In genomic region chr1:183544598-183545297, GRCh38 we compare ENCODE assay signal across 16 cellular contexts. TPM values are rescaled to one million over a fixed set of nuclear protein-coding genes. Genes with fewer than 3 reads are reported as not detected.
A peak's percentile ranks its signal among the peaks of the same experiment; 100 is the strongest.
DNase-seq lines count a peak whose midpoint lies in the region; ATAC-seq and TF ChIP-seq lines count a peak whose summit lies in the region.
"Had no signal": no experiment of that assay in that cellular context is flagged by ENCODE, and none has a peak within 500 bp of the region (broad histone marks: within the 10 kb centered on the region; RNA-seq: fewer than 3 reads in every experiment).

No MANE protein-coding gene starts in this region.

- no peaks in the 10 kb centered on the region for H3K36me3 Mint-ChIP-seq in glutamatergic neuron (ENCODE audit: unreplicated experiment)
- H3K36me3 Mint-ChIP-seq in stimulated activated memory B cell treated with anti-CD40 and anti-IgM and Interleukin-4, amounts not matched to agents 10 μg/mL and 1 μg/mL and 100 μg/mL, for 72 hours: peaks cover 59% of the 10 kb centered on the region

- no peak overlapping the region for H3K4me3 ChIP-seq in MG63
- H3K4me3 ChIP-seq: breast epithelium, heart right ventricle, PC-9, vagina had no signal

- H3K9me3 Mint-ChIP-seq in glutamatergic neuron (ENCODE audit: unreplicated experiment): peaks cover 1% of the 10 kb centered on the region
- no peaks in the 10 kb centered on the region for H3K9me3 Mint-ChIP-seq in stimulated activated memory B cell treated with anti-CD40 and anti-IgM and Interleukin-4, amounts not matched to agents 10 μg/mL and 1 μg/mL and 100 μg/mL, for 72 hours
- H3K9me3 Mint-ChIP-seq: T-cell had no signal

- H3K27me3 ChIP-seq in MG63: no peaks in the 10 kb centered on the region
- H3K27me3 ChIP-seq: breast epithelium, heart right ventricle, vagina had no signal

- peaks cover 70% of the 10 kb centered on the region for H3K36me3 ChIP-seq in MG63
- H3K36me3 ChIP-seq: breast epithelium had no signal

- intact Hi-C loops in Right ventricle myocardium superior (cut with DNase I) (loop anchor here (5.0 kb wide), 1 partner anchor 72 kb away; the partner anchor contains the start of gene SMG7), Right ventricle myocardium inferior (cut with DNase I) (loop anchor here (5.0 to 10.0 kb wide), 2 partner anchors 37 to 260 kb away; no protein-coding TSS in a partner anchor)

- no peak for TF ChIP-seq CTCF in glutamatergic neuron (IDR thresholded peaks at IDR 0.05; ENCODE audit: partially characterized antibody, unreplicated experiment)

- ATAC-seq in Right ventricle myocardium superior (ENCODE audit: poor library complexity) (peak; percentile 54), Right ventricle myocardium inferior (no peak), esophagus mucosa (no peak)
- ATAC-seq in stimulated activated memory B cell treated with anti-CD40 and anti-IgM and Interleukin-4, amounts not matched to agents 10 μg/mL and 1 μg/mL and 100 μg/mL, for 72 hours: no peak
- ATAC-seq: T-cell had no signal

- DNase-seq in Right ventricle myocardium superior: no peak
- no peak for DNase-seq in Right ventricle myocardium inferior (ENCODE audit: missing footprints)
- peak; percentile 98 for DNase-seq in NCI-H2171 treated with DMSO at 0.1 percent for 48 hours (lab: John Stamatoyannopoulos, UW)
- no peak for DNase-seq in glutamatergic neuron
- no peak for DNase-seq in SW480 (ENCODE audit: low spot score)
- no peak for DNase-seq in MG63
- DNase-seq: activated gamma-delta T cell; DMS79 treated with DMSO at 0.1 percent for 48 hours; PC-9; stimulated activated CD4-positive, alpha-beta T cell treated with anti-CD3 and anti-CD28 coated beads, Interleukin-15, amount 100 ng/mL, for 24 hours; T-cell had no signal

- H3K27me3 Mint-ChIP-seq in glutamatergic neuron (ENCODE audit: unreplicated experiment): peaks cover 3% of the 10 kb centered on the region
- H3K27me3 Mint-ChIP-seq in stimulated activated memory B cell treated with anti-CD40 and anti-IgM and Interleukin-4, amounts not matched to agents 10 μg/mL and 1 μg/mL and 100 μg/mL, for 72 hours: no peaks in the 10 kb centered on the region
- H3K27me3 Mint-ChIP-seq: T-cell had no signal

- peaks cover 31% of the 10 kb centered on the region for H3K4me1 Mint-ChIP-seq in glutamatergic neuron (ENCODE audit: low read depth, unreplicated experiment)
- H3K4me1 Mint-ChIP-seq in stimulated activated memory B cell treated with anti-CD40 and anti-IgM and Interleukin-4, amounts not matched to agents 10 μg/mL and 1 μg/mL and 100 μg/mL, for 72 hours: peaks cover 34% of the 10 kb centered on the region

- no peaks in the 10 kb centered on the region for H3K9me3 ChIP-seq in MG63
- H3K9me3 ChIP-seq: breast epithelium, heart right ventricle, vagina had no signal

- H3K27ac Mint-ChIP-seq in glutamatergic neuron (ENCODE audit: unreplicated experiment): peak overlapping the region; percentile 55
- H3K27ac Mint-ChIP-seq in stimulated activated memory B cell treated with anti-CD40 and anti-IgM and Interleukin-4, amounts not matched to agents 10 μg/mL and 1 μg/mL and 100 μg/mL, for 72 hours: peak overlapping the region; percentile 3

- peak overlapping the region; percentile 72 for H3K4me3 Mint-ChIP-seq in glutamatergic neuron (ENCODE audit: unreplicated experiment)
- H3K4me3 Mint-ChIP-seq in stimulated activated memory B cell treated with anti-CD40 and anti-IgM and Interleukin-4, amounts not matched to agents 10 μg/mL and 1 μg/mL and 100 μg/mL, for 72 hours: no peak overlapping the region
- H3K4me3 Mint-ChIP-seq: T-cell had no signal

RNA-seq across cellular contexts. Expression of gene NCF2, which starts 45.5 kb away (rescaled TPM):
- total RNA-seq in Right ventricle myocardium superior (5.7 TPM), Right ventricle myocardium inferior (6.7 TPM), glutamatergic neuron (ENCODE audit: unreplicated experiment) (not detected), esophagus mucosa (8.3 TPM)
- 0.53 and 0.64 TPM in 2 replicates for total RNA-seq in MG63 (2014; rRNA removed; shearing (Covaris generic); ENCODE audit: low replicate concordance)
